Comparison of ENCODE assay signal across 8 cellular contexts in genomic region chr6:147508871-147509608, GRCh38. TPM values are rescaled to one million over a fixed set of nuclear protein-coding genes. Genes with fewer than 3 reads are reported as not detected.
DNase-seq lines count a peak whose midpoint lies in the region; ATAC-seq and TF ChIP-seq lines count a peak whose summit lies in the region.

No MANE protein-coding gene starts in this region.

- TF ChIP-seq CTCF in CD14-positive monocyte (IDR thresholded peaks at IDR 0.05) (no peak), hepatocyte (IDR thresholded peaks at IDR 0.05; ENCODE audit: poor library complexity) (peak; percentile 13)

- peak overlapping the region; percentile 77 for H3K9ac ChIP-seq in skeletal muscle satellite cell (ENCODE audit: low read depth, low read length)

- H3K4me3 Mint-ChIP-seq in CD14-positive monocyte, result peak overlapping the region; percentile 59 to 90
- peak overlapping the region; percentile 47 for H3K4me3 Mint-ChIP-seq in activated CD8-positive, alpha-beta T cell treated with anti-CD3 and anti-CD28 coated beads, Interleukin-2, amount 10 ng/mL, durations not matched to agents 7 days and 5 days

- H2AFZ ChIP-seq in hepatocyte, result peak overlapping the region; percentile 94

- H4K20me1 ChIP-seq in hepatocyte (ENCODE audit: insufficient read depth, poor library complexity, severe bottlenecking), result peaks cover 6% of the 10 kb centered on the region

- peak overlapping the region; percentile 22 for H3K27ac ChIP-seq in hepatocyte

- H3K27me3 ChIP-seq in hepatocyte, result no peaks in the 10 kb centered on the region
- H3K27me3 ChIP-seq in skeletal muscle satellite cell (ENCODE audit: control insufficient read depth, insufficient read depth, low read length), result peaks cover 11% of the 10 kb centered on the region

- H3K4me3 ChIP-seq in hepatocyte (peak overlapping the region; percentile 90), skeletal muscle satellite cell (ENCODE audit: low read length) (peak overlapping the region; percentile 95)

- intact Hi-C loops in CD14-positive monocyte (cut with micrococcal nuclease), result no loop called here

- H3K79me2 ChIP-seq in hepatocyte, result peaks cover 43% of the 10 kb centered on the region

- peak; percentile 29 for ATAC-seq in GM21423 (IDR thresholded peaks at IDR 0.05; ENCODE audit: unreplicated experiment)
- peak; percentile 21 for ATAC-seq in activated CD8-positive, alpha-beta T cell treated with anti-CD3 and anti-CD28 coated beads, Interleukin-2, amount 10 ng/mL, durations not matched to agents 7 days and 5 days
- no peak for ATAC-seq in GM19351 (IDR thresholded peaks at IDR 0.05; ENCODE audit: unreplicated experiment)

- H3K4me1 ChIP-seq in hepatocyte (ENCODE audit: insufficient read depth) (peaks cover 14% of the 10 kb centered on the region), skeletal muscle satellite cell (ENCODE audit: control insufficient read depth, insufficient read depth, low read length) (peaks cover 8% of the 10 kb centered on the region)

- H3K36me3 Mint-ChIP-seq in CD14-positive monocyte, result peaks cover 0 to 2% of the 10 kb centered on the region in 2 donors
- H3K36me3 Mint-ChIP-seq in activated CD8-positive, alpha-beta T cell treated with anti-CD3 and anti-CD28 coated beads, Interleukin-2, amount 10 ng/mL, durations not matched to agents 7 days and 5 days (ENCODE audit: low read depth), result no peaks in the 10 kb centered on the region

- DNase-seq in CD14-positive monocyte (ENCODE audit: low spot score) (no peak), hepatocyte (ENCODE audit: low spot score) (peak; percentile 52), NCI-H1105 treated with DMSO at 0.1 percent for 48 hours (lab: John Stamatoyannopoulos, UW) (no peak), DMS114 treated with DMSO at 0.1 percent for 48 hours (lab: John Stamatoyannopoulos, UW; ENCODE audit: unreplicated experiment) (no peak)
- no peak for DNase-seq in activated CD8-positive, alpha-beta T cell treated with anti-CD3 and anti-CD28 coated beads, Interleukin-2, amount 10 ng/mL, durations not matched to agents 7 days and 5 days

- no peaks in the 10 kb centered on the region for H3K9me2 ChIP-seq in hepatocyte (replicated peaks; ENCODE audit: insufficient read depth)

- H3K9me3 ChIP-seq in hepatocyte (ENCODE audit: low read depth) (no peaks in the 10 kb centered on the region), skeletal muscle satellite cell (replicated peaks; ENCODE audit: low read length) (no peaks in the 10 kb centered on the region)

- 2% methylated on average over 73 of the region's 73 CpGs for WGBS in hepatocyte (ENCODE audit: low lambda C conversion rate, missing lambda C conversion rate)

- POLR2A ChIA-PET in activated CD8-positive, alpha-beta T cell treated with anti-CD3 and anti-CD28 coated beads, Interleukin-2, amount 10 ng/mL, durations not matched to agents 7 days and 5 days (lab: Charles Lee), result no interaction called here

- peaks cover 58 to 67% (median 63%) of the 10 kb centered on the region in 3 donors for H3K27me3 Mint-ChIP-seq in CD14-positive monocyte (ENCODE audit: low read depth in 3 of 3)
- H3K27me3 Mint-ChIP-seq in activated CD8-positive, alpha-beta T cell treated with anti-CD3 and anti-CD28 coated beads, Interleukin-2, amount 10 ng/mL, durations not matched to agents 7 days and 5 days (ENCODE audit: low read depth), result peaks cover 48% of the 10 kb centered on the region

- H3K27ac Mint-ChIP-seq in CD14-positive monocyte, result no peak overlapping the region
- no peak overlapping the region for H3K27ac Mint-ChIP-seq in activated CD8-positive, alpha-beta T cell treated with anti-CD3 and anti-CD28 coated beads, Interleukin-2, amount 10 ng/mL, durations not matched to agents 7 days and 5 days

- CTCF ChIA-PET in activated CD8-positive, alpha-beta T cell treated with anti-CD3 and anti-CD28 coated beads, Interleukin-2, amount 10 ng/mL, durations not matched to agents 7 days and 5 days (lab: Charles Lee), result no interaction called here

- H3K4me2 ChIP-seq in hepatocyte (peak overlapping the region; percentile 96), skeletal muscle satellite cell (ENCODE audit: low read length) (peak overlapping the region; percentile 100)

- peaks cover 0 to 13% (median 3%) of the 10 kb centered on the region in 7 donors for H3K9me3 Mint-ChIP-seq in CD14-positive monocyte
- no peaks in the 10 kb centered on the region for H3K9me3 Mint-ChIP-seq in activated CD8-positive, alpha-beta T cell treated with anti-CD3 and anti-CD28 coated beads, Interleukin-2, amount 10 ng/mL, durations not matched to agents 7 days and 5 days (ENCODE audit: insufficient read depth)

- H3K36me3 ChIP-seq in hepatocyte (replicated peaks; ENCODE audit: insufficient read depth, low read depth) (no peaks in the 10 kb centered on the region), skeletal muscle satellite cell (ENCODE audit: insufficient read depth, low read length) (no peaks in the 10 kb centered on the region)

- peaks cover 21% of the 10 kb centered on the region for H3K4me1 Mint-ChIP-seq in CD14-positive monocyte
- peaks cover 11% of the 10 kb centered on the region for H3K4me1 Mint-ChIP-seq in activated CD8-positive, alpha-beta T cell treated with anti-CD3 and anti-CD28 coated beads, Interleukin-2, amount 10 ng/mL, durations not matched to agents 7 days and 5 days (ENCODE audit: low read depth)

RNA-seq across cellular contexts. Expression of gene SAMD5, which starts 0.6 kb away (rescaled TPM):
- polyA plus RNA-seq in CD14-positive monocyte (not detected), hepatocyte (1.9 and 3.6 TPM in 2 replicates)
- not detected for total RNA-seq in activated CD8-positive, alpha-beta T cell treated with anti-CD3 and anti-CD28 coated beads, Interleukin-2, amount 10 ng/mL, durations not matched to agents 7 days and 5 days
- total RNA-seq in hepatocyte, result 11.2 and 12.6 TPM in 2 replicates
- under 0.01 and 0.22 TPM in 2 replicates for total RNA-seq in skeletal muscle satellite cell (2012; rRNA removed)

Comparison
In these comparisons a context has a peak if more than half of its experiments do, and no peak if none do; other contexts are left out.
1. RNA of gene SAMD5, which starts 0.6 kb away (total RNA-seq): 11.2 to 12.6 TPM in hepatocyte; not detected in activated CD8-positive, alpha-beta T cell treated with anti-CD3 and anti-CD28 coated beads, Interleukin-2, amount 10 ng/mL, durations not matched to agents 7 days and 5 days; every median in the first group is over 10 times any median in the second.